23 cellular contexts compared by ENCODE assay signal in the genomic region with DNA sequence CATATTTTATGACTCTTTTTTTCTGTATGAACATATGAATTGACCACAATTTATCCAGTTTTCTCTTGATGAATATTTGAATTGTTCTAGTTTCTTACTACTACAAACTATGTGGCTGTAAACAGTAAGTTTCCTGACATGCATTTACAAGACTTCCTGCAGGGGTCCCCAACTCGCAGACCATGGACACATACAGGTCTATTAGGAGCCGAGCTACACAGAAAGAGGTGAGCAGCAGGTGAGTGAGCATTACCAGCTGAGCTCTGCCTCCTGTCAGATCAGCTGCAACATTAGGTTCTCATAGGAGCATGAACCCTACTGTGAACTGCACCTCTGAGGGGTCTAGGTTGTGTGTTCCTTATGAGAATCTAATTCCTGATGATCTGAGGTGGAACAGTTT.
"Had no signal": no experiment of that assay in that cellular context is flagged by ENCODE, and none has a peak within 500 bp of the region (broad histone marks: within the 10 kb centered on the region; RNA-seq: fewer than 3 reads in every experiment).

No MANE protein-coding gene starts in this region.

- H3K27ac Mint-ChIP-seq: neural progenitor cell had no signal

- H3K4me1 ChIP-seq: heart left ventricle, right atrium auricular region, sigmoid colon, tibial artery, upper lobe of left lung, uterus had no signal

- H3K27me3 ChIP-seq: foreskin keratinocyte, heart left ventricle, neural progenitor cell, ovary, right atrium auricular region, sigmoid colon, tibial artery, upper lobe of left lung, uterus had no signal

- H3K27ac ChIP-seq: foreskin keratinocyte, heart left ventricle, neural progenitor cell, ovary, right atrium auricular region, sigmoid colon, skin epidermis, tibial artery, upper lobe of left lung, uterus had no signal

- H3K36me3 ChIP-seq: heart left ventricle, neural progenitor cell, ovary, right atrium auricular region, sigmoid colon, tibial artery, upper lobe of left lung, uterus had no signal

- H3K9ac ChIP-seq: neural progenitor cell had no signal

- DNase-seq: dermis blood vessel endothelial cell; erythroblast; heart left ventricle; hippocampal formation; left colon; left ventricle myocardium superior; mesenchymal stem cell; midbrain; nucleus accumbens; ovary; sigmoid colon; stimulated activated CD4-positive, alpha-beta T cell treated with anti-CD3 and anti-CD28 coated beads, Interleukin-2, amount 100 ng/mL, for 24 hours; stimulated activated CD4-positive, alpha-beta T cell treated with anti-CD3 and anti-CD28 coated beads, Interleukin-4, amount 100 ng/mL, for 4 hours; stimulated activated naive CD4-positive, alpha-beta T cell; tibial artery; upper lobe of left lung; uterus had no signal

- H2AFZ ChIP-seq: neural progenitor cell had no signal

- H3K4me2 ChIP-seq: neural progenitor cell had no signal

- H3K9me3 ChIP-seq: heart left ventricle, ovary, right atrium auricular region, sigmoid colon, upper lobe of left lung, uterus had no signal

- ATAC-seq: heart left ventricle, left colon, left ventricle myocardium superior had no signal

- H3K4me3 Mint-ChIP-seq: neural progenitor cell had no signal

- H3K36me3 Mint-ChIP-seq: natural killer cell treated with Interleukin-12 subunit alpha and Interleukin-12 subunit beta and Interleukin-15 and Interleukin-18, amount 100 ng/mL, for 72 hours; neural progenitor cell had no signal

- H3K4me3 ChIP-seq: heart left ventricle, lung, neural progenitor cell, ovary, right atrium auricular region, sigmoid colon, skin epidermis, tibial artery, upper lobe of left lung, uterus had no signal

- H3K27me3 Mint-ChIP-seq: natural killer cell treated with Interleukin-12 subunit alpha and Interleukin-12 subunit beta and Interleukin-15 and Interleukin-18, amount 100 ng/mL, for 72 hours had no signal
